ENCODE assay signal across 8 cellular contexts in genomic region chr10:3685385-3685784, GRCh38.
"Had no signal": no experiment of that assay in that cellular context is flagged by ENCODE, and none has a peak within 500 bp of the region (broad histone marks: within the 10 kb centered on the region; RNA-seq: fewer than 3 reads in every experiment).

No MANE protein-coding gene starts in this region.

- H3K27ac Mint-ChIP-seq: IgD-negative memory B cell had no signal

- H3K9ac ChIP-seq: KMS-11 had no signal

- H3K27ac ChIP-seq: HL-60, KMS-11 had no signal

- H3K4me2 ChIP-seq: KMS-11 had no signal

- H3K4me3 ChIP-seq: K562 had no signal

- H3K4me3 Mint-ChIP-seq: IgD-negative memory B cell had no signal

- H3K27me3 Mint-ChIP-seq: IgD-negative memory B cell had no signal

- FAIRE-seq: HepG2, HTR-8/SVneo, K562 had no signal

- ATAC-seq: HepG2, K562 had no signal

- H3K4me1 Mint-ChIP-seq: IgD-negative memory B cell had no signal

- DNase-seq: KBM-7, KG1 had no signal

- H3K9me3 Mint-ChIP-seq: IgD-negative memory B cell had no signal
